ENCODE assay signal across 14 cellular contexts in genomic region chr2:188114014-188114413, GRCh38.
DNase-seq lines count a peak whose midpoint lies in the region; ATAC-seq, FAIRE-seq and TF ChIP-seq lines count a peak whose summit lies in the region.
"Had no signal": no experiment of that assay in that cellular context is flagged by ENCODE, and none has a peak within 500 bp of the region (broad histone marks: within the 10 kb centered on the region; RNA-seq: fewer than 3 reads in every experiment).

No MANE protein-coding gene starts in this region.

- CTCF ChIA-PET in K562 (lab: Yijun Ruan, JAX; ENCODE audit: low intra/inter-chr PET ratio) = no interaction called here

- no peaks in the 10 kb centered on the region for H3K36me3 ChIP-seq in K562 (ENCODE audit: control insufficient read depth, insufficient read depth, low read length)
- no peaks in the 10 kb centered on the region for H3K36me3 ChIP-seq in mesenchymal stem cell (ENCODE audit: control insufficient read depth in 1 of 2, insufficient read depth in 2 of 2, low read depth in 1 of 2, low read length in 2 of 2)
- H3K36me3 ChIP-seq: neural progenitor cell, sigmoid colon had no signal

- H2BK5ac ChIP-seq in mesenchymal stem cell (ENCODE audit: low read depth, low read length, poor library complexity, severe bottlenecking) = no peak overlapping the region

- ATAC-seq in K562 (no peak), GM19467 (IDR thresholded peaks at IDR 0.05; ENCODE audit: unreplicated experiment) (no peak)

- no peak overlapping the region for H2BK15ac ChIP-seq in mesenchymal stem cell (ENCODE audit: low read depth, poor library complexity, severe bottlenecking)

- H3K27me3 ChIP-seq in K562 (ENCODE audit: control insufficient read depth in 2 of 2, insufficient read depth in 2 of 2, low read length in 2 of 2) (no peaks in the 10 kb centered on the region), mesenchymal stem cell (ENCODE audit: control insufficient read depth in 1 of 2, insufficient read depth in 1 of 2, low read length in 2 of 2) (no peaks in the 10 kb centered on the region)
- H3K27me3 ChIP-seq: neural progenitor cell, sigmoid colon had no signal

- no peak overlapping the region for H3K4ac ChIP-seq in mesenchymal stem cell (ENCODE audit: low read depth in 1 of 2, low read length in 2 of 2)

- BruUV-seq in K562 (replicated peaks; lab: Mats Ljungman, UMichigan) = no TSS peak

- no peak overlapping the region for H4K8ac ChIP-seq in mesenchymal stem cell (ENCODE audit: low read length)

- no peak overlapping the region for H4K91ac ChIP-seq in mesenchymal stem cell (ENCODE audit: low read length)

- no peaks in the 10 kb centered on the region for H3K79me2 ChIP-seq in K562 (ENCODE audit: control insufficient read depth, insufficient read depth, low read length)

- 0% methylated on average over 1 of the region's 1 CpG for WGBS in K562 (ENCODE audit: insufficient coverage, low coverage, missing lambda C conversion rate)
- 75% methylated on average over 1 of the region's 1 CpG for WGBS in mesenchymal stem cell

- H3K4me1 ChIP-seq in K562 (replicated peaks in 1 of 2; ENCODE audit: control insufficient read depth in 2 of 2, insufficient read depth in 2 of 2, low read length in 2 of 2) = no peaks in the 10 kb centered on the region
- no peaks in the 10 kb centered on the region for H3K4me1 ChIP-seq in mesenchymal stem cell (ENCODE audit: control insufficient read depth, insufficient read depth, low read depth, low read length)
- H3K4me1 ChIP-seq: sigmoid colon had no signal

- DNase-seq in EL = peak; percentile 58
- DNase-seq in LHCN-M2 (ENCODE audit: low read depth) = peak; percentile 15
- DNase-seq in K562 (ENCODE audit: extremely low read depth in 1 of 4, low spot score in 3 of 4) = no peak
- peak; percentile 55 for DNase-seq in mesenchymal stem cell
- no peak for DNase-seq in GM19240 (ENCODE audit: insufficient read length, low spot score)
- DNase-seq in MV-4-11 (lab: John Stamatoyannopoulos, UW) = no peak
- DNase-seq in NCI-H748 treated with DMSO at 0.1 percent for 48 hours (lab: John Stamatoyannopoulos, UW) = no peak
- DNase-seq: activated effector memory CD4-positive, alpha-beta T cell treated with anti-CD3 and anti-CD28 coated beads, Interleukin-2, amount 50 U/mL, for 16 hours; hypothalamus; NCI-H2029 treated with DMSO at 0.1 percent for 48 hours; sigmoid colon had no signal

- intact Hi-C loops in K562 (cut with micrococcal nuclease) = no loop called here

- TF ChIP-seq RAD21 in K562 (CRISPR knock-in tag; conservative IDR thresholded peaks at IDR 0.05 in 1 of 2, IDR thresholded peaks at IDR 0.05 in 1 of 2) = no peak

- no peak overlapping the region for H2BK120ac ChIP-seq in mesenchymal stem cell (ENCODE audit: low read depth, low read length)

- no peak overlapping the region for H3K4me3 ChIP-seq in K562
- H3K4me3 ChIP-seq in mesenchymal stem cell (ENCODE audit: insufficient read depth in 1 of 2, low read depth in 1 of 2, low read length in 2 of 2) = no peak overlapping the region
- H3K4me3 ChIP-seq: neural progenitor cell, sigmoid colon had no signal

- POLR2A ChIA-PET in K562 (lab: Yijun Ruan, JAX) = interaction anchor here (0.6 kb wide), 1 partner anchor 341 kb away, joined by 3 read pairs; no protein-coding TSS in a partner anchor

- H2AFZ ChIP-seq in K562 (ENCODE audit: low read depth, low read length) = no peak overlapping the region
- H2AFZ ChIP-seq in mesenchymal stem cell (ENCODE audit: low read depth, low read length) = no peak overlapping the region
- H2AFZ ChIP-seq: neural progenitor cell had no signal

- no peaks in the 10 kb centered on the region for H3K9me1 ChIP-seq in K562 (ENCODE audit: control insufficient read depth, insufficient read depth, low read length)

- no peak overlapping the region for H2AK5ac ChIP-seq in mesenchymal stem cell (ENCODE audit: low read length, severe bottlenecking)

- FAIRE-seq in K562 (lab: Jason Lieb, UNC) = no peak
- FAIRE-seq: bronchial epithelial cell had no signal

- H3K14ac ChIP-seq in mesenchymal stem cell (ENCODE audit: low read length in 2 of 2) = no peak overlapping the region

- in situ Hi-C loops in K562 (cut with MboI) = no loop called here

- TF ChIP-seq CTCF in K562 (IDR thresholded peaks at IDR 0.05 in 2 of 3, conservative IDR thresholded peaks at IDR 0.05 in 1 of 3; ENCODE audit: insufficient read depth in 2 of 3, low read depth in 1 of 3, low read length in 3 of 3) = no peak

- H4K20me1 ChIP-seq in K562 (replicated peaks; ENCODE audit: control insufficient read depth, insufficient read depth, low read length) = no peaks in the 10 kb centered on the region

- H3K9ac ChIP-seq in K562 (ENCODE audit: insufficient read depth in 1 of 2, low read depth in 2 of 2, low read length in 2 of 2) (no peak overlapping the region), mesenchymal stem cell (ENCODE audit: low read length) (no peak overlapping the region)
- H3K9ac ChIP-seq: neural progenitor cell had no signal

- no peak overlapping the region for H2BK12ac ChIP-seq in mesenchymal stem cell (ENCODE audit: low read length in 2 of 2)

- no peak for TF ChIP-seq POLR2A in K562 (conservative IDR thresholded peaks at IDR 0.05)

- H3K18ac ChIP-seq in mesenchymal stem cell (ENCODE audit: low read depth in 1 of 2, low read length in 2 of 2) = no peak overlapping the region

- H3K9me3 ChIP-seq in K562 (replicated peaks; ENCODE audit: control insufficient read depth, insufficient read depth, low read depth, low read length) (no peaks in the 10 kb centered on the region), mesenchymal stem cell (ENCODE audit: control insufficient read depth, low read length) (no peaks in the 10 kb centered on the region)
- H3K9me3 ChIP-seq: sigmoid colon had no signal

- H3K79me1 ChIP-seq in mesenchymal stem cell (replicated peaks; ENCODE audit: low read length, poor library complexity, severe bottlenecking) = no peaks in the 10 kb centered on the region

- H3K23ac ChIP-seq in mesenchymal stem cell (ENCODE audit: low read length in 2 of 2) = no peak overlapping the region

- H3K4me2 ChIP-seq in K562 (ENCODE audit: insufficient read depth, low read length) (no peak overlapping the region), mesenchymal stem cell (ENCODE audit: low read length, poor library complexity, severe bottlenecking) (no peak overlapping the region)
- H3K4me2 ChIP-seq: neural progenitor cell had no signal

- no peak for TF ChIP-seq EP300 in K562 (IDR thresholded peaks at IDR 0.05; ENCODE audit: low read length)

- H3K27ac ChIP-seq in K562 (ENCODE audit: extremely low read depth, low read depth, low read length) = no peak overlapping the region
- no peak overlapping the region for H3K27ac ChIP-seq in mesenchymal stem cell (ENCODE audit: low read length, poor library complexity, severe bottlenecking)
- H3K27ac ChIP-seq: neural progenitor cell, sigmoid colon had no signal

TF ChIP-seq in K562, 482 proteins besides CTCF, POLR2A, EP300 and RAD21:
- TF ChIP-seq PHF8 (IDR thresholded peaks at IDR 0.05; ENCODE audit: borderline replicate concordance, low read length) = no peak
- TF ChIP-seq CC2D1A (IDR thresholded peaks at IDR 0.05) = no peak
- TF ChIP-seq CEBPB (tag; IDR thresholded peaks at IDR 0.05) = peak; percentile 36; the same call in 1 of the 2 replicates
- no peak for TF ChIP-seq ZBTB1 (CRISPR knock-in tag; IDR thresholded peaks at IDR 0.05; ENCODE audit: borderline replicate concordance, low read depth)
- 0 out of 2 replicates have a peak, but pooled peaks have one; percentile 15 for TF ChIP-seq MEF2D (tag; conservative IDR thresholded peaks at IDR 0.05; ENCODE audit: low read depth)
- TF ChIP-seq SOX6 (IDR thresholded peaks at IDR 0.05) = peak; percentile 61; the same call in 1 of the 2 replicates
- TF ChIP-seq CEBPG (CRISPR knock-in tag; IDR thresholded peaks at IDR 0.05) = no peak
- TF ChIP-seq CEBPG (tag; conservative IDR thresholded peaks at IDR 0.05 in 1 of 2, IDR thresholded peaks at IDR 0.05 in 1 of 2) = 0 out of 4 replicates have a peak, but pooled peaks of 1 of the 2 experiments have one; percentile 10
- TF ChIP-seq ZNF41 (CRISPR knock-in tag; conservative IDR thresholded peaks at IDR 0.05) = peak; percentile 82
- no peak for TF ChIP-seq ATF3 (IDR thresholded peaks at IDR 0.05)
- no peak for TF ChIP-seq ATF3 (CRISPR knock-in tag; conservative IDR thresholded peaks at IDR 0.05)
TF ChIP-seq in K562: peak in this region for 5.

Comparison
In these comparisons a context has a peak if more than half of its experiments do, and no peak if none do; other contexts are left out.
1. DNase-seq: peak in EL (single experiment), LHCN-M2 (single experiment) and mesenchymal stem cell (single experiment); none in K562 (0 of 4), GM19240 (single experiment), MV-4-11 (single experiment) and NCI-H748 treated with DMSO at 0.1 percent for 48 hours (single experiment).